In the genomic region with DNA sequence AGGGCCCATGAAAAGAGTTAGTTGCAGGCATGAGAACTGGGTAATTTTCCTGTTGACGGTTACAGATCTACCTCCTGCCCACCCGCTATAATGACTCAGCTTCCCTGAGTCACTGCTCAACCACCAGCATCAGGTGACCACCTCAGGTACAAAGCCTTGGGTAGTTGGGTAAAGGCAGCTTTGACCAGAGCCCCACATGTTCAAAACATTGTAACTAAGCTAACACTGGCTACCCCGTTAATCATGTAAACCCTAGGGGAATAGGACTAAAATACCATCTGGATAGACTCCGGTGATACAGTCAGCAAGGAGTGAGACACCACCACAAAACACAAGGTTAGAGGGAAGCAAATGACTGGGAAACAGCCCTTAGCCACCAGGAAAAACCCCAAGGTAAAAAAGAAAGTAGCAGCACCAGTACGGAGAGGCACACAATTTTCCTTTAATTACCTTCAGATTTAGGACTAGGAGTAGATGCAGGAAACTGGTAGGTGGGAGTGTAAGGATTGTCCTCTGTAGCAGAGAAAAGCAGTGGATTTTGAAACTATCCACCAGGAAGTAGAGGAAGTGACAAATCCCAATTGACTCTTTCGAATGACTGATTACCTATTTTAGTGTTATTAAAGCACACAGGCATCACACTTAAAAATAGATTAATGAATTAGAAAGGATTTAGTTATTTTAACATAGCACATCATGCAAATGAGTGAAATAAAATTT, we compare ENCODE assay signal across 8 cellular contexts.
DNase-seq lines count a peak whose midpoint lies in the region; ATAC-seq and TF ChIP-seq lines count a peak whose summit lies in the region.

No MANE protein-coding gene starts in this region.

- 61 to 74% (median 68%) methylated on average over 6 of the region's 6 CpGs for WGBS in spleen, 5 donors

- H3K27me3 Mint-ChIP-seq in activated T-helper 1 cell treated with anti-CD3 and anti-CD28 coated beads, Interleukin-12 subunit alpha, Interleukin-12 subunit beta, Interleukin-2, Interleukin-4 antibody, amounts not matched to agents 30 ng/mL and 10 ng/mL and 1 ng/mL, durations not matched to agents 14 hours and 24 hours and 36 hours (ENCODE audit: insufficient read depth), result no peaks in the 10 kb centered on the region

- peak; percentile 63 for ATAC-seq in HG02981 (IDR thresholded peaks at IDR 0.05; ENCODE audit: unreplicated experiment)
- peak; percentile 92 for ATAC-seq in stimulated activated effector memory CD8-positive, alpha-beta T cell treated with anti-CD3 and anti-CD28 coated beads, Interleukin-12 subunit alpha, Interleukin-12 subunit beta, amount 100 ng/mL, for 72 hours

- no peaks in the 10 kb centered on the region for H3K36me3 Mint-ChIP-seq in activated T-helper 1 cell treated with anti-CD3 and anti-CD28 coated beads, Interleukin-12 subunit alpha, Interleukin-12 subunit beta, Interleukin-2, Interleukin-4 antibody, amounts not matched to agents 30 ng/mL and 10 ng/mL and 1 ng/mL, durations not matched to agents 14 hours and 24 hours and 36 hours (ENCODE audit: low read depth)
- no peaks in the 10 kb centered on the region for H3K36me3 Mint-ChIP-seq in stimulated activated effector memory CD8-positive, alpha-beta T cell treated with anti-CD3 and anti-CD28 coated beads, Interleukin-12 subunit alpha, Interleukin-12 subunit beta, amount 100 ng/mL, for 72 hours

- peaks cover 10% of the 10 kb centered on the region for H3K4me1 Mint-ChIP-seq in activated T-helper 1 cell treated with anti-CD3 and anti-CD28 coated beads, Interleukin-12 subunit alpha, Interleukin-12 subunit beta, Interleukin-2, Interleukin-4 antibody, amounts not matched to agents 30 ng/mL and 10 ng/mL and 1 ng/mL, durations not matched to agents 14 hours and 24 hours and 36 hours (ENCODE audit: low read depth)
- H3K4me1 Mint-ChIP-seq in stimulated activated effector memory CD8-positive, alpha-beta T cell treated with anti-CD3 and anti-CD28 coated beads, Interleukin-12 subunit alpha, Interleukin-12 subunit beta, amount 100 ng/mL, for 72 hours, result peaks cover 13% of the 10 kb centered on the region

- intact Hi-C loops in activated T-helper 1 cell treated with anti-CD3 and anti-CD28 coated beads, Interleukin-12 subunit alpha, Interleukin-12 subunit beta, Interleukin-2, Interleukin-4 antibody, amounts not matched to agents 30 ng/mL and 10 ng/mL and 1 ng/mL, durations not matched to agents 14 hours and 24 hours and 36 hours (cut with micrococcal nuclease), result no loop called here
- intact Hi-C loops in spleen (cut with DNase I; ENCODE audit: low total_unique reads), result no loop called here

- H3K27ac Mint-ChIP-seq in activated T-helper 1 cell treated with anti-CD3 and anti-CD28 coated beads, Interleukin-12 subunit alpha, Interleukin-12 subunit beta, Interleukin-2, Interleukin-4 antibody, amounts not matched to agents 30 ng/mL and 10 ng/mL and 1 ng/mL, durations not matched to agents 14 hours and 24 hours and 36 hours, result no peak overlapping the region
- H3K27ac Mint-ChIP-seq in stimulated activated effector memory CD8-positive, alpha-beta T cell treated with anti-CD3 and anti-CD28 coated beads, Interleukin-12 subunit alpha, Interleukin-12 subunit beta, amount 100 ng/mL, for 72 hours, result peak overlapping the region; percentile 65

- no peak overlapping the region for H3K4me3 ChIP-seq in spleen

- no peak for TF ChIP-seq CTCF in spleen (IDR thresholded peaks at IDR 0.05 in 8 of 11, conservative IDR thresholded peaks at IDR 0.05 in 3 of 11)

- no peak for TF ChIP-seq POLR2A in spleen (IDR thresholded peaks at IDR 0.05)

- no peaks in the 10 kb centered on the region for H3K27me3 ChIP-seq in spleen (replicated peaks in 1 of 7)

- peak; percentile 12 to 18 for DNase-seq in NOMO-1 (lab: John Stamatoyannopoulos, UW; ENCODE audit: unreplicated experiment in 2 of 2)
- no peak for DNase-seq in NOMO-1 treated with dmso at 0.1 percent for 144 hours (lab: John Stamatoyannopoulos, UW; ENCODE audit: unreplicated experiment)
- DNase-seq in activated T-helper 1 cell treated with anti-CD3 and anti-CD28 coated beads, Interleukin-12 subunit alpha, Interleukin-12 subunit beta, Interleukin-2, Interleukin-4 antibody, amounts not matched to agents 30 ng/mL and 10 ng/mL and 1 ng/mL, durations not matched to agents 14 hours and 24 hours and 36 hours (ENCODE audit: low spot score), result peak; percentile 3
- DNase-seq in stimulated activated effector memory CD8-positive, alpha-beta T cell treated with anti-CD3 and anti-CD28 coated beads, Interleukin-12 subunit alpha, Interleukin-12 subunit beta, amount 100 ng/mL, for 72 hours (ENCODE audit: low spot score in 2 of 2), result no peak
- DNase-seq in spleen, result no peak
- no peak for DNase-seq in activated effector memory CD4-positive, alpha-beta T cell treated with Interleukin-2 at 50 U/mL for 16 hours
- no peak for DNase-seq in NCI-H510A treated with DMSO at 0.1 percent for 48 hours (lab: John Stamatoyannopoulos, UW)

- peaks cover 0 to 16% (median 0%) of the 10 kb centered on the region in 6 donors for H3K36me3 ChIP-seq in spleen

- no peak overlapping the region for H3K27ac ChIP-seq in spleen

- peaks cover 0 to 9% (median 3%) of the 10 kb centered on the region in 6 donors for H3K4me1 ChIP-seq in spleen

- H3K4me3 Mint-ChIP-seq in activated T-helper 1 cell treated with anti-CD3 and anti-CD28 coated beads, Interleukin-12 subunit alpha, Interleukin-12 subunit beta, Interleukin-2, Interleukin-4 antibody, amounts not matched to agents 30 ng/mL and 10 ng/mL and 1 ng/mL, durations not matched to agents 14 hours and 24 hours and 36 hours, result peak overlapping the region; percentile 9
- peak overlapping the region; percentile 20 for H3K4me3 Mint-ChIP-seq in stimulated activated effector memory CD8-positive, alpha-beta T cell treated with anti-CD3 and anti-CD28 coated beads, Interleukin-12 subunit alpha, Interleukin-12 subunit beta, amount 100 ng/mL, for 72 hours

- no peaks in the 10 kb centered on the region for H3K9me3 Mint-ChIP-seq in activated T-helper 1 cell treated with anti-CD3 and anti-CD28 coated beads, Interleukin-12 subunit alpha, Interleukin-12 subunit beta, Interleukin-2, Interleukin-4 antibody, amounts not matched to agents 30 ng/mL and 10 ng/mL and 1 ng/mL, durations not matched to agents 14 hours and 24 hours and 36 hours
- no peaks in the 10 kb centered on the region for H3K9me3 Mint-ChIP-seq in stimulated activated effector memory CD8-positive, alpha-beta T cell treated with anti-CD3 and anti-CD28 coated beads, Interleukin-12 subunit alpha, Interleukin-12 subunit beta, amount 100 ng/mL, for 72 hours

- H3K9me3 ChIP-seq in spleen, result no peaks in the 10 kb centered on the region

Comparison
In these comparisons a context has a peak if more than half of its experiments do, and no peak if none do; other contexts are left out.
1. DNase-seq: peak in NOMO-1 (2 of 2) and activated T-helper 1 cell treated with anti-CD3 and anti-CD28 coated beads, Interleukin-12 subunit alpha, Interleukin-12 subunit beta, Interleukin-2, Interleukin-4 antibody, amounts not matched to agents 30 ng/mL and 10 ng/mL and 1 ng/mL, durations not matched to agents 14 hours and 24 hours and 36 hours (single experiment); none in NOMO-1 treated with dmso at 0.1 percent for 144 hours (single experiment), stimulated activated effector memory CD8-positive, alpha-beta T cell treated with anti-CD3 and anti-CD28 coated beads, Interleukin-12 subunit alpha, Interleukin-12 subunit beta, amount 100 ng/mL, for 72 hours (0 of 2), spleen (single experiment), activated effector memory CD4-positive, alpha-beta T cell treated with Interleukin-2 at 50 U/mL for 16 hours (single experiment) and NCI-H510A treated with DMSO at 0.1 percent for 48 hours (single experiment).